ENCODE assay signal across 10 cellular contexts in the genomic region with DNA sequence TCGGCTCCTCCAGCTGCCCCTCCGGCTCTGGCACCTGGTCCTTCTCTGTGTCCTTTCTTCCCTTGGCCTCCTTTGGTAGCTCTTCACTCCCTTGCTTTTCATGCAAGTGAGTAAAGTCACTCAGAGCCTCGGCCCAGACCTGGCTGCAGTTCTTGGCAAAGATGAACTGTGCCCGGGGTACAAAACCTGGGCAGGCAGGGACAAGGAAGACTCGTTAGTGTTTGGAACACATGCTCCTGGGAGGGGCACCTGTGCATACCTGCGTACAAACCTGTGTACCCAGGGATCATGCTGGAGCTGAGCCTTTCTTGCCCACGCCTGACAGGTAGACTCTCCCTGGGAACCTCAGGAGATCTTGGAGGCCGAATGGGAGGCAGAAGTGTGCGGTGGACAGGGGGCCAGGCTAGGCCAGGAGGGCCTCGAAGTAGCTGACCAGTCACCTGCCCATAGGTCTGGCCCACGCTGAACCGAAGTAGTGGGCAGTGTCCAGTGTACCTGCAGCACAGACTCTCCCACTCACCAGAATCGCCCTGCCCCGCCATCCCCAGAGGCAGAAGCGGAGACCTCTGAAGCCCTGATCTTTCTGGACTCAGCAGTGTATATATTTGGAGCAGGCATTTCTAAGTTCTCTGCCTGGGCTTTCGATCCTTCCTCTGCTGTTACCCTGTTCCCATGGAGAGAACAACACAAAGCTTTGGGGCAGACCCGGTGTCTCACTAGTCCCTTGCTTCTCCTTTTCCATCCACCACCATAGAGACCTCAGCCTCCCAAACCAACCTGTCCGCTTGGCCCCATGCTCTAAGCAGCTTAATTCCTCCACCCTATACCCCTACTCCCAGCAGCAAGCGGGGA. TPM values are rescaled to one million over a fixed set of nuclear protein-coding genes. Genes with fewer than 3 reads are reported as not detected.
DNase-seq lines count a peak whose midpoint lies in the region; FAIRE-seq and TF ChIP-seq lines count a peak whose summit lies in the region.
"Had no signal": no experiment of that assay in that cellular context is flagged by ENCODE, and none has a peak within 500 bp of the region (broad histone marks: within the 10 kb centered on the region; RNA-seq: fewer than 3 reads in every experiment).

No MANE protein-coding gene starts in this region.

- WGBS in mesenchymal stem cell: 97% methylated on average over 18 of the region's 19 CpGs
- 53% methylated on average over 17 of the region's 19 CpGs for WGBS in suprapubic skin

- H3K9ac ChIP-seq in mesenchymal stem cell (ENCODE audit: low read length) (peak overlapping the region; percentile 55), MM.1S (ENCODE audit: low read length) (no peak overlapping the region)

- H3K4me2 ChIP-seq in mesenchymal stem cell (ENCODE audit: low read length, poor library complexity, severe bottlenecking) (no peak overlapping the region), MM.1S (ENCODE audit: low read depth, low read length) (no peak overlapping the region)

- POLR2A ChIA-PET in RWPE1 (lab: Yijun Ruan, JAX; ENCODE audit: low non-redundant PET): no interaction called here

- no peak overlapping the region for H2AK5ac ChIP-seq in mesenchymal stem cell (ENCODE audit: low read length, severe bottlenecking)

- H3K18ac ChIP-seq in mesenchymal stem cell (ENCODE audit: low read depth in 1 of 2, low read length in 2 of 2): no peak overlapping the region

- CTCF ChIA-PET in RWPE1 (lab: Yijun Ruan, JAX): interaction anchor here (0.6 kb wide), 1 partner anchor 436 kb away, joined by 3 read pairs; no protein-coding TSS in a partner anchor

- H3K4me3 ChIP-seq in dorsolateral prefrontal cortex (peak overlapping the region in 13 of 59 donors; percentile 0 to 41 (median 19)), mesenchymal stem cell (ENCODE audit: insufficient read depth in 1 of 2, low read depth in 1 of 2, low read length in 2 of 2) (no peak overlapping the region), suprapubic skin (no peak overlapping the region), MM.1S (ENCODE audit: low read length) (no peak overlapping the region)
- H3K4me3 ChIP-seq: skin epidermis had no signal

- no peak overlapping the region for H2BK15ac ChIP-seq in mesenchymal stem cell (ENCODE audit: low read depth, poor library complexity, severe bottlenecking)

- H3K4me1 ChIP-seq in mesenchymal stem cell (ENCODE audit: control insufficient read depth, insufficient read depth, low read depth, low read length) (peaks cover 4% of the 10 kb centered on the region), suprapubic skin (peaks cover 37% of the 10 kb centered on the region), MM.1S (ENCODE audit: low read length) (peaks cover 19% of the 10 kb centered on the region)

- H3K79me2 ChIP-seq in MM.1S (ENCODE audit: low read length): no peaks in the 10 kb centered on the region

- H3K14ac ChIP-seq in mesenchymal stem cell (ENCODE audit: low read length in 2 of 2): no peak overlapping the region

- TF ChIP-seq CTCF in RWPE1 (conservative IDR thresholded peaks at IDR 0.05; ENCODE audit: low read depth): no peak
- no peak for TF ChIP-seq CTCF in dorsolateral prefrontal cortex (IDR thresholded peaks at IDR 0.05 in 54 of 56, conservative IDR thresholded peaks at IDR 0.05 in 2 of 56; ENCODE audit: low read depth in 1 of 56, partially characterized antibody in 56 of 56)
- TF ChIP-seq CTCF in suprapubic skin (IDR thresholded peaks at IDR 0.05): no peak
- TF ChIP-seq CTCF in D721Med (IDR thresholded peaks at IDR 0.05; ENCODE audit: insufficient read depth, missing control alignments): no peak
- TF ChIP-seq CTCF in MM.1S (IDR thresholded peaks at IDR 0.05; ENCODE audit: low read length): no peak

- H3K23ac ChIP-seq in mesenchymal stem cell (ENCODE audit: low read length in 2 of 2): no peak overlapping the region

- FAIRE-seq in D721Med (lab: Jason Lieb, UNC): no peak

- H3K4ac ChIP-seq in mesenchymal stem cell (ENCODE audit: low read depth in 1 of 2, low read length in 2 of 2): no peak overlapping the region

- H4K91ac ChIP-seq in mesenchymal stem cell (ENCODE audit: low read length): no peak overlapping the region

- H2BK120ac ChIP-seq in mesenchymal stem cell (ENCODE audit: low read depth, low read length): no peak overlapping the region

- H4K8ac ChIP-seq in mesenchymal stem cell (ENCODE audit: low read length): no peak overlapping the region

- intact Hi-C loops in dorsolateral prefrontal cortex (cut with DNase I): loop anchor here (5.0 kb wide), 2 partner anchors 34 to 39 kb away; no protein-coding TSS in a partner anchor

- H3F3A ChIP-seq in MM.1S (ENCODE audit: insufficient read depth, low read length): peaks cover 15% of the 10 kb centered on the region

- no peaks in the 10 kb centered on the region for H4K20me1 ChIP-seq in MM.1S (ENCODE audit: insufficient read depth, low read length)

- no peak for TF ChIP-seq POLR2A in suprapubic skin (IDR thresholded peaks at IDR 0.05)

- H3K36me3 ChIP-seq in mesenchymal stem cell (ENCODE audit: control insufficient read depth in 1 of 2, insufficient read depth in 2 of 2, low read depth in 1 of 2, low read length in 2 of 2) (peaks cover 54 to 55% of the 10 kb centered on the region in 2 experiments), suprapubic skin (peaks cover 27% of the 10 kb centered on the region), MM.1S (replicated peaks; ENCODE audit: insufficient read depth, low read length) (no peaks in the 10 kb centered on the region)

- no peak for DNase-seq in RWPE1 (ENCODE audit: low spot score)
- DNase-seq in dorsolateral prefrontal cortex: no peak
- DNase-seq in mesenchymal stem cell: no peak
- DNase-seq in suprapubic skin (ENCODE audit: low spot score in 2 of 2): no peak
- no peak for DNase-seq in D721Med (ENCODE audit: insufficient read length, low spot score)
- DNase-seq in activated gamma-delta T cell (lab: John Stamatoyannopoulos, UW): no peak
- DNase-seq in MM.1S: no peak
- DNase-seq: T-helper 1 cell had no signal

- H3K27ac ChIP-seq in RWPE1 (peak overlapping the region; percentile 16), dorsolateral prefrontal cortex (peak overlapping the region in 55 of 59 donors; percentile 12 to 83 (median 70)), mesenchymal stem cell (ENCODE audit: low read length, poor library complexity, severe bottlenecking) (no peak overlapping the region), suprapubic skin (peak overlapping the region; percentile 71), MM.1S (ENCODE audit: low read length) (no peak overlapping the region)
- H3K27ac ChIP-seq: HL-60 had no signal

- H2AFZ ChIP-seq in mesenchymal stem cell (ENCODE audit: low read depth, low read length): no peak overlapping the region
- H2AFZ ChIP-seq in MM.1S (ENCODE audit: low read length): no peak overlapping the region

- no peak for TF ChIP-seq EP300 in suprapubic skin (IDR thresholded peaks at IDR 0.05)

- H3K79me1 ChIP-seq in mesenchymal stem cell (replicated peaks; ENCODE audit: low read length, poor library complexity, severe bottlenecking): peaks cover 13% of the 10 kb centered on the region

- H2BK12ac ChIP-seq in mesenchymal stem cell (ENCODE audit: low read length in 2 of 2): no peak overlapping the region

- H3K9me2 ChIP-seq in MM.1S (replicated peaks; ENCODE audit: insufficient read depth, low read length): no peaks in the 10 kb centered on the region

- H2BK5ac ChIP-seq in mesenchymal stem cell (ENCODE audit: low read depth, low read length, poor library complexity, severe bottlenecking): no peak overlapping the region

- H3K27me3 ChIP-seq in dorsolateral prefrontal cortex: no peaks in the 10 kb centered on the region
- no peaks in the 10 kb centered on the region for H3K27me3 ChIP-seq in mesenchymal stem cell (ENCODE audit: control insufficient read depth in 1 of 2, insufficient read depth in 1 of 2, low read length in 2 of 2)
- no peaks in the 10 kb centered on the region for H3K27me3 ChIP-seq in suprapubic skin
- H3K27me3 ChIP-seq in MM.1S (replicated peaks; ENCODE audit: insufficient read depth, low read length): no peaks in the 10 kb centered on the region

- H3K9me3 ChIP-seq in mesenchymal stem cell (ENCODE audit: control insufficient read depth, low read length) (no peaks in the 10 kb centered on the region), suprapubic skin (no peaks in the 10 kb centered on the region), MM.1S (replicated peaks; ENCODE audit: insufficient read depth, low read length) (no peaks in the 10 kb centered on the region)

RNA-seq across cellular contexts. Expression of gene TESK1, which starts 41.9 kb away (rescaled TPM):
- 10 to 100 TPM; 37.3 to 76.3 (median 48.8) TPM for total RNA-seq in dorsolateral prefrontal cortex
- 22.3 TPM for polyA plus RNA-seq in mesenchymal stem cell (2013, experiment 1 of 2)
- 21.5 TPM for polyA plus RNA-seq in mesenchymal stem cell (2013, experiment 2 of 2)
- total RNA-seq in suprapubic skin: 10 to 100 TPM; 34.1 to 50.7 (median 46.5) TPM

RNA-seq across cellular contexts. Expression of gene CD72, which starts 55.1 kb away (rescaled TPM):
- total RNA-seq in dorsolateral prefrontal cortex (1 to 10 TPM in 110 of 120 experiments, under 1 TPM in 10; 0.48 to 5.7 (median 2.3) TPM), suprapubic skin (10 to 100 TPM in 1 of 4 donors, 1 to 10 TPM in 3; 1.9 to 16.7 (median 4.9) TPM)
- 0.47 TPM for polyA plus RNA-seq in mesenchymal stem cell (2013, experiment 1 of 2)
- polyA plus RNA-seq in mesenchymal stem cell (2013, experiment 2 of 2): 0.32 TPM

Comparison
In these comparisons a context has a peak if more than half of its experiments do, and no peak if none do; other contexts are left out.
1. H3K27ac ChIP-seq: peak in RWPE1 (single experiment), dorsolateral prefrontal cortex (55 of 59) and suprapubic skin (single experiment); none in mesenchymal stem cell (single experiment) and MM.1S (single experiment).